Comparison of ENCODE assay signal across 16 cellular contexts in genomic region chr2:181648478-181649155, GRCh38. TPM values are rescaled to one million over a fixed set of nuclear protein-coding genes. Genes with fewer than 3 reads are reported as not detected.
"Had no signal": no experiment of that assay in that cellular context is flagged by ENCODE, and none has a peak within 500 bp of the region (broad histone marks: within the 10 kb centered on the region; RNA-seq: fewer than 3 reads in every experiment).

No MANE protein-coding gene starts in this region.

- H3K4me3 ChIP-seq: gastroesophageal sphincter, heart right ventricle, lower lobe of right lung, prostate gland had no signal

- H3K9me3 Mint-ChIP-seq: activated CD4-positive, alpha-beta T cell treated with anti-CD3 and anti-CD28 coated beads, Interleukin-2, amount 10 ng/mL, durations not matched to agents 24 days and 14 days; activated naive CD4-positive, alpha-beta T cell treated with anti-CD3 and anti-CD28 coated beads, Interleukin-2, amount 50 U/mL, for 72 hours; activated T-cell treated with anti-CD3 and anti-CD28 coated beads, Interleukin-2, amount 50 U/mL, for 72 hours; stimulated activated naive CD8-positive, alpha-beta T cell treated with anti-CD3 and anti-CD28 coated beads, Interleukin-15, amount 100 ng/mL, for 72 hours had no signal

- H3K4me3 Mint-ChIP-seq: activated CD4-positive, alpha-beta T cell treated with anti-CD3 and anti-CD28 coated beads, Interleukin-2, amount 10 ng/mL, durations not matched to agents 24 days and 14 days; activated T-cell treated with anti-CD3 and anti-CD28 coated beads, Interleukin-2, amount 50 U/mL, for 72 hours; stimulated activated naive CD8-positive, alpha-beta T cell treated with anti-CD3 and anti-CD28 coated beads, Interleukin-15, amount 100 ng/mL, for 72 hours; type B pancreatic cell had no signal

- H3K36me3 ChIP-seq: gastroesophageal sphincter, heart right ventricle, lower lobe of right lung, prostate gland had no signal

- H3K27ac Mint-ChIP-seq: activated CD4-positive, alpha-beta T cell treated with anti-CD3 and anti-CD28 coated beads, Interleukin-2, amount 10 ng/mL, durations not matched to agents 24 days and 14 days; activated naive CD4-positive, alpha-beta T cell treated with anti-CD3 and anti-CD28 coated beads, Interleukin-2, amount 50 U/mL, for 72 hours; activated T-cell treated with anti-CD3 and anti-CD28 coated beads, Interleukin-2, amount 50 U/mL, for 72 hours; type B pancreatic cell had no signal

- H3K36me3 Mint-ChIP-seq: activated naive CD4-positive, alpha-beta T cell treated with anti-CD3 and anti-CD28 coated beads, Interleukin-2, amount 50 U/mL, for 72 hours; type B pancreatic cell had no signal

- H3K4me1 ChIP-seq: gastroesophageal sphincter, heart right ventricle, lower lobe of right lung, prostate gland had no signal

- H3K4me1 Mint-ChIP-seq: activated CD4-positive, alpha-beta T cell treated with anti-CD3 and anti-CD28 coated beads, Interleukin-2, amount 10 ng/mL, durations not matched to agents 24 days and 14 days; stimulated activated naive CD8-positive, alpha-beta T cell treated with anti-CD3 and anti-CD28 coated beads, Interleukin-15, amount 100 ng/mL, for 72 hours had no signal

- H3K9me3 ChIP-seq: gastroesophageal sphincter, heart right ventricle, lower lobe of right lung, prostate gland had no signal

- H3K27ac ChIP-seq: gastroesophageal sphincter, heart right ventricle, lower lobe of right lung, prostate gland had no signal

- ATAC-seq: activated naive CD4-positive, alpha-beta T cell treated with anti-CD3 and anti-CD28 coated beads, Interleukin-2, amount 50 U/mL, for 72 hours; activated T-cell treated with anti-CD3 and anti-CD28 coated beads, Interleukin-2, amount 50 U/mL, for 72 hours; gastroesophageal sphincter; heart right ventricle; left colon; lower lobe of right lung; sciatic nerve; stimulated activated naive CD8-positive, alpha-beta T cell treated with anti-CD3 and anti-CD28 coated beads, Interleukin-15, amount 100 ng/mL, for 72 hours had no signal

- DNase-seq: activated CD4-positive, alpha-beta T cell treated with anti-CD3 and anti-CD28 coated beads, Interleukin-2, amount 10 ng/mL, durations not matched to agents 24 days and 14 days; activated CD4-positive, CD25-positive, alpha-beta regulatory T cell; activated CD8-positive, alpha-beta memory T cell treated with anti-CD3 and anti-CD28 coated beads, Interleukin-2, amount 50 U/mL, for 48 hours; activated gamma-delta T cell; activated T-cell treated with anti-CD3 and anti-CD28 coated beads, Interleukin-2, amount 50 U/mL, for 72 hours; heart right ventricle; left colon; lower lobe of right lung; stimulated activated naive CD8-positive, alpha-beta T cell treated with anti-CD3 and anti-CD28 coated beads, Interleukin-15, amount 100 ng/mL, for 72 hours had no signal

RNA-seq across cellular contexts. Expression of gene CERKL, which starts 8.3 kb away (rescaled TPM):
- total RNA-seq: activated naive CD4-positive, alpha-beta T cell treated with anti-CD3 and anti-CD28 coated beads, Interleukin-2, amount 50 U/mL, for 72 hours; heart right ventricle; omental fat pad; sciatic nerve had no signal

RNA-seq across cellular contexts. Expression of gene NEUROD1, which starts 31.7 kb away (rescaled TPM):
- total RNA-seq: activated CD4-positive, alpha-beta T cell treated with anti-CD3 and anti-CD28 coated beads, Interleukin-2, amount 10 ng/mL, durations not matched to agents 24 days and 14 days; activated naive CD4-positive, alpha-beta T cell treated with anti-CD3 and anti-CD28 coated beads, Interleukin-2, amount 50 U/mL, for 72 hours; activated T-cell treated with anti-CD3 and anti-CD28 coated beads, Interleukin-2, amount 50 U/mL, for 72 hours; cardiac septum; gastroesophageal sphincter; heart right ventricle; lower lobe of right lung; omental fat pad; prostate gland; sciatic nerve had no signal
